9 cellular contexts compared by ENCODE assay signal in the genomic region with DNA sequence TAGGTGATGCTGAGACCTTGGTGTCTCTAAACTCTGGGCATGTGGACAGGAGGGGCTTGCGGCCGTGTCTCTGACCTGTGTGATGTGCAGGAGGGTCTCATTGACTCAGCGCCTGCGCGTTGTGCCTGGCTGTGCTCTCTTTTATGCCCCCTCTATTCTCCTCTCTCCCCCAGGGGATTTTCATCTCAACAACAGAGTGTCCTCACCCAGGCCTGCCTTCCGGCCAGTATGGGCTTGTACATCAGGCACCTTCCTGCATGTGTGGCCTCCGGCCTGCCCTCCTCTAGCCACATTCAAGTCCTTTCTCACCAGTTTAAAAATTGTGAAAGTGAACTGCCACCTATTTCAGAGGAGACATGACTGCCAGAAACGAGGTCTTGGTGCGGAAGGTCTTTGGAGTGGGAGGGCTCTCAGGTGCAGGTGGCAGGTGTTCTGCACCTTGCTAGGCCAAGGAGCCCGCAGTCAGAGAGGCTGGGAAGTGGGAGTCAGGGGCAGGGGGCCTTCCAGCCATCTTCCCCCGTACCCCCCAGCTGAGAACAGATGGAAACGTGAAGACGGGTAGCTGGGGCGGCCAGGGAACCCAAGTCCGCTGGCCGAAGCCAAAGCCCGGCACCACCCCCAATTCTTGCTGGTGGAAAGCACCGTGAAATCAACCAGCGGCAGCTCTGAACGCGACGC. TPM values are rescaled to one million over a fixed set of nuclear protein-coding genes. Genes with fewer than 3 reads are reported as not detected.
A peak's percentile ranks its signal among the peaks of the same experiment; 100 is the strongest.
DNase-seq lines count a peak whose midpoint lies in the region; ATAC-seq and TF ChIP-seq lines count a peak whose summit lies in the region.
"Had no signal": no experiment of that assay in that cellular context is flagged by ENCODE, and none has a peak within 500 bp of the region (broad histone marks: within the 10 kb centered on the region; RNA-seq: fewer than 3 reads in every experiment).

No MANE protein-coding gene starts in this region.

- ATAC-seq in thoracic aorta (ENCODE audit: insufficient number of reproducible peaks, low FRiP score, low read depth) = no peak
- no peak for ATAC-seq in GM18519 (IDR thresholded peaks at IDR 0.05; ENCODE audit: low FRiP score, unreplicated experiment)

- no peaks in the 10 kb centered on the region for H3K9me3 Mint-ChIP-seq in activated T-cell treated with anti-CD3 and anti-CD28 coated beads, Interleukin-2, amount 50 U/mL, for 24 hours
- no peaks in the 10 kb centered on the region for H3K9me3 Mint-ChIP-seq in activated naive CD8-positive, alpha-beta T cell (ENCODE audit: low read depth)
- H3K9me3 Mint-ChIP-seq in immature natural killer cell = no peaks in the 10 kb centered on the region

- H3K36me3 ChIP-seq in thoracic aorta = peaks cover 33% of the 10 kb centered on the region

- no peaks in the 10 kb centered on the region for H3K9me3 ChIP-seq in thoracic aorta
- H3K9me3 ChIP-seq: left lung had no signal

- peaks cover 27% of the 10 kb centered on the region for H3K4me1 Mint-ChIP-seq in activated T-cell treated with anti-CD3 and anti-CD28 coated beads, Interleukin-2, amount 50 U/mL, for 24 hours (ENCODE audit: low read depth)
- H3K4me1 Mint-ChIP-seq in activated naive CD8-positive, alpha-beta T cell (ENCODE audit: low read depth) = peaks cover 19% of the 10 kb centered on the region
- H3K4me1 Mint-ChIP-seq in immature natural killer cell = peaks cover 19 to 24% of the 10 kb centered on the region in 2 donors

- H3K4me3 Mint-ChIP-seq in activated T-cell treated with anti-CD3 and anti-CD28 coated beads, Interleukin-2, amount 50 U/mL, for 24 hours = peak overlapping the region; percentile 66
- H3K4me3 Mint-ChIP-seq in activated naive CD8-positive, alpha-beta T cell = peak overlapping the region; percentile 77
- peak overlapping the region; percentile 66 to 78 (median 69) for H3K4me3 Mint-ChIP-seq in immature natural killer cell

- peaks cover 11 to 24% of the 10 kb centered on the region in 2 donors for H3K4me1 ChIP-seq in thoracic aorta (ENCODE audit: control insufficient read depth in 1 of 2, low read depth in 2 of 2)

- H3K27me3 Mint-ChIP-seq in activated T-cell treated with anti-CD3 and anti-CD28 coated beads, Interleukin-2, amount 50 U/mL, for 24 hours = no peaks in the 10 kb centered on the region
- no peaks in the 10 kb centered on the region for H3K27me3 Mint-ChIP-seq in activated naive CD8-positive, alpha-beta T cell
- H3K27me3 Mint-ChIP-seq in immature natural killer cell (ENCODE audit: low read depth in 3 of 3) = peaks cover 12 to 17% (median 15%) of the 10 kb centered on the region in 3 donors

- TF ChIP-seq CTCF in thoracic aorta (IDR thresholded peaks at IDR 0.05) = no peak

- peaks cover 82% of the 10 kb centered on the region for H3K36me3 Mint-ChIP-seq in activated T-cell treated with anti-CD3 and anti-CD28 coated beads, Interleukin-2, amount 50 U/mL, for 24 hours (ENCODE audit: low read depth)
- peaks cover 4% of the 10 kb centered on the region for H3K36me3 Mint-ChIP-seq in activated naive CD8-positive, alpha-beta T cell
- H3K36me3 Mint-ChIP-seq in immature natural killer cell = peaks cover 9 to 31% (median 19%) of the 10 kb centered on the region in 3 donors

- H3K4me3 ChIP-seq in thoracic aorta = peak overlapping the region; percentile 95

- peak overlapping the region in 1 of 2 donors; percentile 44 for H3K27ac ChIP-seq in thoracic aorta

- no peak for DNase-seq in activated T-cell treated with anti-CD3 and anti-CD28 coated beads, Interleukin-2, amount 50 U/mL, for 24 hours
- DNase-seq in activated T-cell treated with anti-CD3 and anti-CD28 coated beads, Interleukin-2, amount 50 U/mL, for 48 hours = no peak
- no peak for DNase-seq in immature natural killer cell
- DNase-seq in thoracic aorta (ENCODE audit: low spot score) = no peak
- DNase-seq in NCI-H226 = no peak
- DNase-seq in cortex of kidney (lab: John Stamatoyannopoulos, UW) = no peak

- no peaks in the 10 kb centered on the region for H3K27me3 ChIP-seq in thoracic aorta (replicated peaks; ENCODE audit: insufficient read depth)
- H3K27me3 ChIP-seq: left lung had no signal

- H3K27ac Mint-ChIP-seq in activated T-cell treated with anti-CD3 and anti-CD28 coated beads, Interleukin-2, amount 50 U/mL, for 24 hours = peak overlapping the region; percentile 66
- peak overlapping the region; percentile 77 for H3K27ac Mint-ChIP-seq in activated naive CD8-positive, alpha-beta T cell
- H3K27ac Mint-ChIP-seq in immature natural killer cell = peak overlapping the region; percentile 68 to 88 (median 82)

RNA-seq across cellular contexts. Expression of a gene that starts 0.5 kb away (rescaled TPM):
- polyA plus RNA-seq in immature natural killer cell = 10 to 100 TPM; 20.9 to 47.1 (median 30.8) TPM
- total RNA-seq in thoracic aorta = 10 to 100 TPM; 37.2 to 45.4 TPM

RNA-seq across cellular contexts. Expression of a gene that starts 12.0 kb away (rescaled TPM):
- polyA plus RNA-seq in immature natural killer cell = 100 to 1,000 TPM in 1 of 3 donors, 10 to 100 TPM in 2; 60.5 to 135 (median 69.4) TPM
- total RNA-seq in thoracic aorta = 100 to 1,000 TPM in 1 of 2 donors, 10 to 100 TPM in 1; 35.3 to 101 TPM

RNA-seq across cellular contexts. Expression of a gene that starts 26.1 kb away (rescaled TPM):
- polyA plus RNA-seq in immature natural killer cell = 1 to 10 TPM in 2 of 3 donors, under 1 TPM in 1; 0.83 to 5.5 (median 3.4) TPM
- 10 to 100 TPM; 12.7 to 31.4 TPM for total RNA-seq in thoracic aorta

RNA-seq across cellular contexts. Expression of a gene that starts 38.0 kb away (rescaled TPM):
- polyA plus RNA-seq in immature natural killer cell = under 1 TPM in 1 of 3 donors, not detected in 2; 0.21 TPM
- total RNA-seq in thoracic aorta = under 1 TPM; 0.14 to 0.35 TPM

RNA-seq across cellular contexts. Expression of a gene that starts 47.8 kb away (rescaled TPM):
- 1 to 10 TPM in 2 of 3 donors, under 1 TPM in 1; 0.97 to 3.5 (median 1.7) TPM for polyA plus RNA-seq in immature natural killer cell
- 10 to 100 TPM; 54.4 to 64.6 TPM for total RNA-seq in thoracic aorta
